8 cellular contexts compared by ENCODE assay signal in the genomic region with DNA sequence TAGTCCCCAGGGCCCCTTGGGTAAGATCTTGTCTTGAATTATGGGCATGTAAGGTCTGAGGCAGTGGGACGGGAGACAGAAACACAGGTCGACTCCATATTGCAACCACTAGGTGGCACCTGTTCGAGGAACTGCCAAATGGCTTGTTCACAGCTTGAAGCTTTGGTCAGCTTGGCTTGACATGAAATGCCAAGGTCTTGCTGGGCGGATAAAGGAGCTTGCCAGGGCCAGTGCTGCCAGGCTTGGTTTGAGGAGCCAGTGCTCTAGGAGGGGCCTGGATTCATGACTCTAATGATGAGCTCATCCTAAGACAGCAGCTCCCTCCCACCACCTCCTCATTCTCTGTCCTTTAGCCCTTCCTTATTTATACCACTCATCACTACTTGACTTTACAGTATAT. TPM values are rescaled to one million over a fixed set of nuclear protein-coding genes. Genes with fewer than 3 reads are reported as not detected.
DNase-seq lines count a peak whose midpoint lies in the region; ATAC-seq lines count a peak whose summit lies in the region.

No MANE protein-coding gene starts in this region.

- H3K4me3 ChIP-seq in MG63, result no peak overlapping the region

- H3K36me3 ChIP-seq in MG63, result no peaks in the 10 kb centered on the region

- peak; percentile 73 for DNase-seq in COR-L47 (lab: John Stamatoyannopoulos, UW)
- DNase-seq in MG63, result peak; percentile 98
- DNase-seq in SK-N-DZ (ENCODE audit: low spot score), result peak; percentile 82
- DNase-seq in activated naive CD4-positive, alpha-beta T cell treated with anti-CD3 and anti-CD28 coated beads, Interleukin-2, amount 50 U/mL, for 16 hours, result peak; percentile 46
- DNase-seq in head of caudate nucleus, result peak; percentile 17 to 86 (median 66)
- peak in 9 of 10 donors; percentile 37 to 93 (median 66) for DNase-seq in posterior cingulate gyrus

- intact Hi-C loops in head of caudate nucleus (cut with DNase I) (loop anchor here (10.0 kb wide), 1 partner anchor 119 kb away; no protein-coding TSS in a partner anchor), posterior cingulate gyrus (cut with DNase I) (loop anchor here (2.0 to 5.0 kb wide), 2 partner anchors 121 to 492 kb away; no protein-coding TSS in a partner anchor)

- no peaks in the 10 kb centered on the region for H3K27me3 ChIP-seq in MG63

- peaks cover 3% of the 10 kb centered on the region; the same call in 1 of the 2 replicates for H3K9me3 ChIP-seq in MG63

- peak; percentile 73 for ATAC-seq in GM21515 (IDR thresholded peaks at IDR 0.05; ENCODE audit: unreplicated experiment)
- ATAC-seq in GM19395 (IDR thresholded peaks at IDR 0.05; ENCODE audit: unreplicated experiment), result no peak

RNA-seq across cellular contexts. Expression of gene NRIP3, which starts 11.9 kb away (rescaled TPM):
- total RNA-seq in MG63 (2014; rRNA removed; shearing (Covaris generic); ENCODE audit: low replicate concordance), result 11.1 and 12.7 TPM in 2 replicates
- 1.2 and 4.2 TPM in 2 replicates for polyA plus RNA-seq in SK-N-DZ (2014; cell fraction: cytosol; rRNA removed)
- polyA plus RNA-seq in SK-N-DZ (2014; cell fraction: nucleus; rRNA removed), result 3.8 and 4.0 TPM in 2 replicates

RNA-seq across cellular contexts. Expression of gene TMEM9B, which starts 51.4 kb away (rescaled TPM):
- 44.4 and 66.5 TPM in 2 replicates for total RNA-seq in MG63 (2014; rRNA removed; shearing (Covaris generic); ENCODE audit: low replicate concordance)
- polyA plus RNA-seq in SK-N-DZ (2014; cell fraction: cytosol; rRNA removed), result 25.6 and 25.8 TPM in 2 replicates
- 10.7 and 12.5 TPM in 2 replicates for polyA plus RNA-seq in SK-N-DZ (2014; cell fraction: nucleus; rRNA removed)

Comparison
In these comparisons a context has a peak if more than half of its experiments do, and no peak if none do; other contexts are left out.
1. DNase-seq: peak in every context shown above with its lines; median percentile 98 in MG63; 82 in SK-N-DZ; 73 in COR-L47; 66 in posterior cingulate gyrus; 66 in head of caudate nucleus; 46 in activated naive CD4-positive, alpha-beta T cell treated with anti-CD3 and anti-CD28 coated beads, Interleukin-2, amount 50 U/mL, for 16 hours.